ENCODE assay signal across 25 cellular contexts in genomic region chr9:123814526-123814925, GRCh38.
"Had no signal": no experiment of that assay in that cellular context is flagged by ENCODE, and none has a peak within 500 bp of the region (broad histone marks: within the 10 kb centered on the region; RNA-seq: fewer than 3 reads in every experiment).

No MANE protein-coding gene starts in this region.

- H3K27me3 ChIP-seq: brain microvascular endothelial cell had no signal

- H3K27ac ChIP-seq: brain microvascular endothelial cell, PC-9, WERI-Rb-1 had no signal

- H3K4me3 ChIP-seq: PC-9 had no signal

- DNase-seq: activated CD4-positive, alpha-beta T cell treated with anti-CD3 and anti-CD28 coated beads, Interleukin-2, amount 10 ng/mL, durations not matched to agents 24 days and 14 days; activated CD4-positive, alpha-beta T cell treated with anti-CD3 and anti-CD28 coated beads, Interleukin-2, amount 50 U/mL, for 4 hours; activated CD8-positive, alpha-beta T cell treated with anti-CD3 and anti-CD28 coated beads for 36 hours; activated effector memory CD4-positive, alpha-beta T cell treated with anti-CD3 and anti-CD28 coated beads, Interleukin-2, amount 50 U/mL, for 16 hours; activated naive CD4-positive, alpha-beta T cell; activated naive CD4-positive, alpha-beta T cell treated with anti-CD3 and anti-CD28 coated beads, Interleukin-2, amount 50 U/mL, for 16 hours; activated naive CD8-positive, alpha-beta T cell treated with anti-CD3 and anti-CD28 coated beads for 36 hours; activated T-cell treated with anti-CD3 and anti-CD28 coated beads, Interleukin-2, amount 50 U/mL, for 1 hour; activated T-cell treated with anti-CD3 and anti-CD28 coated beads, Interleukin-2, amount 50 U/mL, for 72 hours; amniotic stem cell; aorta; brain microvascular endothelial cell; central memory CD4-positive, alpha-beta T cell; Karpas-422; NCI-H1105; NCI-H1417 treated with DMSO at 0.1 percent for 48 hours; NCI-H1694 treated with DMSO at 0.1 percent for 48 hours; NCI-H2029; NCI-H345; NCI-H524 treated with DMSO at 0.1 percent for 48 hours; PC-9; Right ventricle myocardium superior; T1000; WERI-Rb-1 had no signal

- H3K36me3 ChIP-seq: brain microvascular endothelial cell, WERI-Rb-1 had no signal

- ATAC-seq: activated CD8-positive, alpha-beta T cell treated with anti-CD3 and anti-CD28 coated beads for 36 hours; activated T-cell treated with anti-CD3 and anti-CD28 coated beads, Interleukin-2, amount 50 U/mL, for 72 hours; activated T-helper 17 cell treated with anti-CD3 and anti-CD28 coated beads, Interleukin-2, amount 50 U/mL, for 72 hours had no signal
